15 cellular contexts compared by ENCODE assay signal in the genomic region with DNA sequence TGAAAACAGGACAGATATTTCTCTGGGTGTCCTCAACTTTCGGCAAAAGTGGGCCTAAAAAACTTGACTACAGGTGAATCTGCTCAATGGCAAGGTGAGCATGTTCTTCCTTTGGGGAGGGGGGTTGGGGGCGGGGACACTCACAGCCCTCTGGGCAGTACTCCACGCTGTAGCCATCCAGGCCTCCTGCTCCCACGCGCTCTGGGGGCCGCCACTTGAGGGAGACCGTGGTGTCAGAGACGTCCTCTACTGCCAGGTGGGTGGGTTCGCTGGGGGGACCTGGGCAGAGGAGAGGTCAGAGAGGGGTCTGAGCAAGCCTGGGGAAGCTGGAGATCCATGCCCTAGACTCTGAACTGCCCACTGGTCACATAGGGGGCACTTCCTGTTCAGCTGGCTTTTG. TPM values are rescaled to one million over a fixed set of nuclear protein-coding genes. Genes with fewer than 3 reads are reported as not detected.
DNase-seq lines count a peak whose midpoint lies in the region; ATAC-seq and TF ChIP-seq lines count a peak whose summit lies in the region.
"Had no signal": no experiment of that assay in that cellular context is flagged by ENCODE, and none has a peak within 500 bp of the region (broad histone marks: within the 10 kb centered on the region; RNA-seq: fewer than 3 reads in every experiment).

No MANE protein-coding gene starts in this region.

- H3K23ac ChIP-seq in H9 (ENCODE audit: insufficient read length, low read depth, low read length): no peak overlapping the region

- H3K4me1 ChIP-seq in left ventricle myocardium inferior (peaks cover 88% of the 10 kb centered on the region), H9 (ENCODE audit: insufficient read depth, low read length) (no peaks in the 10 kb centered on the region), endodermal cell (ENCODE audit: control insufficient read depth, insufficient read depth, low read length) (no peaks in the 10 kb centered on the region), spleen (peaks cover 0 to 4% (median 0%) of the 10 kb centered on the region in 6 donors)
- H3K4me1 ChIP-seq: HAP-1 had no signal

- H3K56ac ChIP-seq in H9 (ENCODE audit: insufficient read length, low read depth, low read length): no peak overlapping the region

- intact Hi-C loops in left ventricle myocardium inferior (cut with micrococcal nuclease): no loop called here
- intact Hi-C loops in left cardiac atrium (cut with DNase I): no loop called here
- intact Hi-C loops in spleen (cut with DNase I; ENCODE audit: low total_unique reads): no loop called here

- H2BK12ac ChIP-seq in H9 (ENCODE audit: insufficient read length, low read depth, low read length): no peak overlapping the region

- no peaks in the 10 kb centered on the region for H4K20me1 ChIP-seq in H9 (ENCODE audit: control insufficient read depth, insufficient read depth, insufficient read length)

- no peak overlapping the region for H2BK5ac ChIP-seq in H9 (ENCODE audit: insufficient read length, low read length)

- WGBS in H9 (ENCODE audit: extremely low coverage, insufficient read length, low lambda C conversion rate): no CpG with 5 or more reads among the region's 9 CpGs
- 87 to 100% methylated on average over 2 to 9 of the region's 9 CpGs for WGBS in endodermal cell (ENCODE audit: insufficient coverage in 1 of 2, insufficient read length in 1 of 2), 2 experiments
- WGBS in spleen, 5 donors: 78 to 88% (median 86%) methylated on average over 4 to 9 of the region's 9 CpGs

- no peaks in the 10 kb centered on the region for H3K79me1 ChIP-seq in H9 (ENCODE audit: insufficient read depth, low read depth, low read length, poor library complexity, severe bottlenecking)

- no peak overlapping the region for H3T11ph ChIP-seq in H9 (ENCODE audit: low read length)

- H3K36me3 ChIP-seq in left ventricle myocardium inferior (peaks cover 88% of the 10 kb centered on the region), endodermal cell (ENCODE audit: control insufficient read depth, insufficient read depth, low read length) (no peaks in the 10 kb centered on the region), spleen (peaks cover 0 to 44% (median 0%) of the 10 kb centered on the region in 6 donors)
- H3K36me3 ChIP-seq: HAP-1 had no signal

- no peak overlapping the region for H2BK20ac ChIP-seq in H9 (ENCODE audit: low read depth, low read length, poor library complexity, severe bottlenecking)

- H3K4me3 Mint-ChIP-seq in H9 (no peak overlapping the region), endodermal cell (no peak overlapping the region)
- H3K4me3 Mint-ChIP-seq: B cell; CD4-positive, alpha-beta T cell had no signal

- no peaks in the 10 kb centered on the region for H3K23me2 ChIP-seq in H9 (ENCODE audit: insufficient read length, low read depth, low read length, poor library complexity, severe bottlenecking)

- H3K27ac ChIP-seq in left ventricle myocardium inferior (replicated peaks): peak overlapping the region; percentile 97
- H3K27ac ChIP-seq in H9 (ENCODE audit: insufficient read length, low read depth, low read length): no peak overlapping the region
- H3K27ac ChIP-seq in endodermal cell (ENCODE audit: low read depth, low read length): no peak overlapping the region
- no peak overlapping the region for H3K27ac ChIP-seq in spleen

- no peak for TF ChIP-seq POLR2A in spleen (IDR thresholded peaks at IDR 0.05)

- H4K8ac ChIP-seq in H9 (replicated peaks; ENCODE audit: insufficient read length, low read depth, low read length): no peak overlapping the region

- no peak overlapping the region for H2AFZ ChIP-seq in H9 (ENCODE audit: low read length)

- H3K14ac ChIP-seq in H9 (ENCODE audit: insufficient read depth, low read length): no peak overlapping the region; the same call in 1 of the 2 replicates

- H3K27ac Mint-ChIP-seq in H9: peak overlapping the region in 2 of 3 experiments; percentile 81 to 83; a peak in 3 of 7 replicates
- H3K27ac Mint-ChIP-seq in endodermal cell: no peak overlapping the region
- H3K27ac Mint-ChIP-seq: B cell; CD4-positive, alpha-beta T cell had no signal

- H3K9me3 ChIP-seq in left ventricle myocardium inferior (replicated peaks) (no peaks in the 10 kb centered on the region), H9 (ENCODE audit: control insufficient read depth, low read depth, low read length) (no peaks in the 10 kb centered on the region), endodermal cell (ENCODE audit: control insufficient read depth, low read length) (no peaks in the 10 kb centered on the region), spleen (no peaks in the 10 kb centered on the region)
- H3K9me3 ChIP-seq: HAP-1 had no signal

- H3K9me3 Mint-ChIP-seq in H9 (no peaks in the 10 kb centered on the region; a peak in 1 of 5 replicates), endodermal cell (no peaks in the 10 kb centered on the region)
- H3K9me3 Mint-ChIP-seq: CD4-positive, alpha-beta T cell had no signal

- H2BK15ac ChIP-seq in H9 (ENCODE audit: low read depth, low read length): no peak overlapping the region

- H3K4ac ChIP-seq in H9 (ENCODE audit: low read depth, low read length): no peak overlapping the region

- no peak overlapping the region for H3K18ac ChIP-seq in H9 (ENCODE audit: insufficient read length, low read depth, low read length)

- H3K36me3 Mint-ChIP-seq in H9 (ENCODE audit: insufficient read depth in 1 of 3, low read depth in 3 of 3) (peaks cover 0 to under 1% (median 0%) of the 10 kb centered on the region in 3 experiments; a peak in 1 of 7 replicates), endodermal cell (ENCODE audit: low read depth) (no peaks in the 10 kb centered on the region)

- H3K27me3 Mint-ChIP-seq in H9 (ENCODE audit: low read depth) (peaks cover 1% of the 10 kb centered on the region; the same call in 1 of the 2 replicates), endodermal cell (ENCODE audit: insufficient read depth) (no peaks in the 10 kb centered on the region)
- H3K27me3 Mint-ChIP-seq: B cell; CD4-positive, alpha-beta T cell had no signal

- no peaks in the 10 kb centered on the region for H3K27me3 ChIP-seq in left ventricle myocardium inferior (ENCODE audit: low read depth)
- no peaks in the 10 kb centered on the region for H3K27me3 ChIP-seq in H9 (ENCODE audit: insufficient read depth, low read length)
- no peaks in the 10 kb centered on the region for H3K27me3 ChIP-seq in endodermal cell (ENCODE audit: control insufficient read depth, insufficient read depth, low read length, poor library complexity, severe bottlenecking)
- no peaks in the 10 kb centered on the region for H3K27me3 ChIP-seq in spleen (replicated peaks in 1 of 7)

- ATAC-seq in left cardiac atrium (no peak), HG03457 (IDR thresholded peaks at IDR 0.05; ENCODE audit: unreplicated experiment) (no peak)

- DNase-seq in left ventricle myocardium inferior: no peak
- no peak for DNase-seq in left cardiac atrium
- no peak for DNase-seq in H9
- peak; percentile 50 for DNase-seq in endodermal cell
- DNase-seq in spleen: peak; percentile 59
- no peak for DNase-seq in NCI-H345 (lab: John Stamatoyannopoulos, UW)
- DNase-seq: C1 segment of cervical spinal cord; Calu3; CD4-positive, alpha-beta T cell; DMS 273 treated with DMSO at 0.1 percent for 48 hours; IMR-90 had no signal

- H4K91ac ChIP-seq in H9 (ENCODE audit: insufficient read length, low read depth, low read length): no peak overlapping the region

- no peaks in the 10 kb centered on the region for H3K4me1 Mint-ChIP-seq in H9
- no peaks in the 10 kb centered on the region for H3K4me1 Mint-ChIP-seq in endodermal cell
- H3K4me1 Mint-ChIP-seq: B cell had no signal

- H2AK5ac ChIP-seq in H9 (ENCODE audit: insufficient read length, low read length): no peak overlapping the region

- H3K9ac ChIP-seq in H9 (ENCODE audit: extremely low read depth, insufficient read length, low read length) (no peak overlapping the region), endodermal cell (ENCODE audit: extremely low read depth, low read length, poor library complexity, severe bottlenecking) (no peak overlapping the region)

- H2BK120ac ChIP-seq in H9 (ENCODE audit: low read depth, low read length, poor library complexity, severe bottlenecking): no peak overlapping the region

- H3K4me2 ChIP-seq in H9 (ENCODE audit: insufficient read depth, insufficient read length, low read length): no peak overlapping the region

- no peak overlapping the region for H4K5ac ChIP-seq in H9 (ENCODE audit: insufficient read length, low read depth, low read length)

- H3K79me2 ChIP-seq in H9 (ENCODE audit: insufficient read depth, low read length): no peaks in the 10 kb centered on the region

- TF ChIP-seq CTCF in left ventricle myocardium inferior (IDR thresholded peaks at IDR 0.05; ENCODE audit: borderline replicate concordance) (no peak), H9 (conservative IDR thresholded peaks at IDR 0.05) (no peak), endodermal cell (conservative IDR thresholded peaks at IDR 0.05) (no peak), spleen (IDR thresholded peaks at IDR 0.05 in 8 of 11, conservative IDR thresholded peaks at IDR 0.05 in 3 of 11) (no peak)

- H3K4me3 ChIP-seq in left ventricle myocardium inferior: no peak overlapping the region
- H3K4me3 ChIP-seq in endodermal cell (ENCODE audit: low read length): no peak overlapping the region
- no peak overlapping the region for H3K4me3 ChIP-seq in spleen
- H3K4me3 ChIP-seq: HAP-1 had no signal

RNA-seq across cellular contexts. Expression of a gene that starts 16.8 kb away (rescaled TPM):
- total RNA-seq in left ventricle myocardium inferior (2,538 TPM), left cardiac atrium (1,000 to 10,000 TPM in 1 of 2 donors, 100 to 1,000 TPM in 1; 966 to 1,049 TPM), H9 (2021) (not detected in 2 replicates), endodermal cell (under 1 TPM in 1 of 2 donors, not detected in 1; 0.07 TPM), spleen (1 to 10 TPM in 5 of 7 donors, under 1 TPM in 2; 0.91 to 4.7 (median 1.5) TPM)
- not detected for polyA plus RNA-seq in endodermal cell (2013, experiment 1 of 2)
- polyA plus RNA-seq in endodermal cell (2013, experiment 2 of 2): not detected
- polyA plus RNA-seq in spleen: 1 to 10 TPM in 2 of 3 donors, under 1 TPM in 1; 0.49 to 2.2 (median 1.4) TPM
- total RNA-seq: Calu3; CD4-positive, alpha-beta T cell; Daoy; IMR-90 had no signal
- polyA plus RNA-seq: IMR-90 had no signal

RNA-seq across cellular contexts. Expression of a gene that starts 42.6 kb away (rescaled TPM):
- 8.3 TPM for total RNA-seq in left ventricle myocardium inferior
- 10 to 100 TPM; 19.5 to 31.4 TPM for total RNA-seq in left cardiac atrium
- not detected in 2 replicates for total RNA-seq in H9 (2021)
- not detected for total RNA-seq in endodermal cell
- polyA plus RNA-seq in endodermal cell (2013, experiment 1 of 2): not detected
- 0.25 TPM for polyA plus RNA-seq in endodermal cell (2013, experiment 2 of 2)
- 100 to 1,000 TPM in 6 of 7 donors, 10 to 100 TPM in 1; 95.7 to 366 (median 198) TPM for total RNA-seq in spleen
- polyA plus RNA-seq in spleen: 100 to 1,000 TPM in 1 of 3 donors, 10 to 100 TPM in 2; 84.2 to 128 (median 91.8) TPM
- total RNA-seq: Calu3, Daoy, IMR-90 had no signal
- polyA plus RNA-seq: IMR-90 had no signal

Comparison
In these comparisons a context has a peak if more than half of its experiments do, and no peak if none do; other contexts are left out.
1. DNase-seq: peak in endodermal cell (single experiment) and spleen (single experiment); none in left ventricle myocardium inferior (single experiment), left cardiac atrium (single experiment), H9 (single experiment) and NCI-H345 (single experiment).
2. RNA of a gene that starts 16.8 kb away (total RNA-seq): 2,538 TPM in left ventricle myocardium inferior (single experiment) and 966 to 1,049 TPM in left cardiac atrium; 0.91 to 4.7 TPM in spleen, 0.07 TPM in endodermal cell and not detected in H9; every median in the first group is over 100 times any median in the second.